Comparison of ENCODE assay signal across 16 cellular contexts in genomic region chr18:79518028-79518682, GRCh38.
A peak's percentile ranks its signal among the peaks of the same experiment; 100 is the strongest.
DNase-seq lines count a peak whose midpoint lies in the region; ATAC-seq, FAIRE-seq and TF ChIP-seq lines count a peak whose summit lies in the region.
"Had no signal": no experiment of that assay in that cellular context is flagged by ENCODE, and none has a peak within 500 bp of the region (broad histone marks: within the 10 kb centered on the region; RNA-seq: fewer than 3 reads in every experiment).

No MANE protein-coding gene starts in this region.

- H3K27ac ChIP-seq in kidney (ENCODE audit: low read depth in 2 of 2, low read length in 2 of 2) (no peak overlapping the region), thymus (ENCODE audit: low read depth) (peak overlapping the region; percentile 48)
- H3K27ac ChIP-seq: foreskin keratinocyte had no signal

- no peak for FAIRE-seq in kidney (lab: Jason Lieb, UNC)
- FAIRE-seq: H54 had no signal

- H3K4me1 ChIP-seq in kidney (ENCODE audit: control insufficient read depth in 1 of 2, insufficient read depth in 1 of 2, low read depth in 1 of 2, low read length in 2 of 2) (peaks cover 0 to 2% of the 10 kb centered on the region in 2 donors), thymus (ENCODE audit: control insufficient read depth, insufficient read depth, low read length) (peaks cover 23% of the 10 kb centered on the region)
- H3K4me1 ChIP-seq: foreskin keratinocyte had no signal

- no peaks in the 10 kb centered on the region for H3K9me3 Mint-ChIP-seq in activated T-cell treated with anti-CD3 and anti-CD28 coated beads, Interleukin-2, amount 50 U/mL, for 4 hours
- H3K9me3 Mint-ChIP-seq in activated CD8-positive, alpha-beta T cell treated with anti-CD3 and anti-CD28 coated beads, Interleukin-2, amount 10 ng/mL, durations not matched to agents 7 days and 5 days (ENCODE audit: insufficient read depth) = no peaks in the 10 kb centered on the region

- no peak overlapping the region for H3K9ac ChIP-seq in kidney (ENCODE audit: low read length in 2 of 2)

- peaks cover 70% of the 10 kb centered on the region for H3K4me1 Mint-ChIP-seq in activated T-cell treated with anti-CD3 and anti-CD28 coated beads, Interleukin-2, amount 50 U/mL, for 4 hours (ENCODE audit: low read depth)
- H3K4me1 Mint-ChIP-seq in activated CD8-positive, alpha-beta T cell treated with anti-CD3 and anti-CD28 coated beads, Interleukin-2, amount 10 ng/mL, durations not matched to agents 7 days and 5 days (ENCODE audit: low read depth) = peaks cover 65% of the 10 kb centered on the region

- H3K36me3 ChIP-seq in kidney (ENCODE audit: control insufficient read depth in 1 of 2, insufficient read depth in 2 of 2, low read length in 2 of 2) (no peaks in the 10 kb centered on the region), thymus (ENCODE audit: control insufficient read depth, insufficient read depth) (no peaks in the 10 kb centered on the region)

- H3K4me3 ChIP-seq in kidney (ENCODE audit: low read length in 2 of 2) (no peak overlapping the region), thymus (ENCODE audit: low read length) (no peak overlapping the region)
- H3K4me3 ChIP-seq: skin epidermis had no signal

- no peaks in the 10 kb centered on the region for H3K27me3 Mint-ChIP-seq in activated T-cell treated with anti-CD3 and anti-CD28 coated beads, Interleukin-2, amount 50 U/mL, for 4 hours (ENCODE audit: low read depth)
- no peaks in the 10 kb centered on the region for H3K27me3 Mint-ChIP-seq in activated CD8-positive, alpha-beta T cell treated with anti-CD3 and anti-CD28 coated beads, Interleukin-2, amount 10 ng/mL, durations not matched to agents 7 days and 5 days (ENCODE audit: low read depth)

- peak overlapping the region; percentile 68 for H3K27ac Mint-ChIP-seq in activated CD8-positive, alpha-beta T cell treated with anti-CD3 and anti-CD28 coated beads, Interleukin-2, amount 10 ng/mL, durations not matched to agents 7 days and 5 days

- peak; percentile 25 for DNase-seq in activated T-cell treated with anti-CD3 and anti-CD28 coated beads, Interleukin-2, amount 50 U/mL, for 1 hour
- DNase-seq in activated T-cell treated with anti-CD3 and anti-CD28 coated beads, Interleukin-2, amount 50 U/mL, for 4 hours = no peak
- DNase-seq in activated CD8-positive, alpha-beta T cell treated with anti-CD3 and anti-CD28 coated beads, Interleukin-2, amount 10 ng/mL, durations not matched to agents 7 days and 5 days = no peak
- DNase-seq in kidney (peak; percentile 67), kidney glomerular epithelial cell (lab: John Stamatoyannopoulos, UW) (no peak)
- DNase-seq: foreskin keratinocyte, KBM-7, mesenchymal stem cell, NCI-H1694, NCI-H526, substantia nigra had no signal

- CTCF ChIA-PET in activated CD8-positive, alpha-beta T cell treated with anti-CD3 and anti-CD28 coated beads, Interleukin-2, amount 10 ng/mL, durations not matched to agents 7 days and 5 days (lab: Charles Lee) = interaction anchor here (1.7 kb wide), 1 partner anchor 11 kb away, joined by 6 read pairs; no protein-coding TSS in a partner anchor

- H3K9me3 ChIP-seq in kidney (ENCODE audit: control insufficient read depth in 1 of 2, low read length in 2 of 2) (no peaks in the 10 kb centered on the region), thymus (ENCODE audit: control insufficient read depth) (no peaks in the 10 kb centered on the region)

- peaks cover 6% of the 10 kb centered on the region for H3K36me3 Mint-ChIP-seq in activated T-cell treated with anti-CD3 and anti-CD28 coated beads, Interleukin-2, amount 50 U/mL, for 4 hours (ENCODE audit: insufficient read depth)
- H3K36me3 Mint-ChIP-seq in activated CD8-positive, alpha-beta T cell treated with anti-CD3 and anti-CD28 coated beads, Interleukin-2, amount 10 ng/mL, durations not matched to agents 7 days and 5 days (ENCODE audit: low read depth) = peaks cover 8% of the 10 kb centered on the region

- no peaks in the 10 kb centered on the region for H3K27me3 ChIP-seq in thymus (ENCODE audit: control insufficient read depth, insufficient read depth)
- H3K27me3 ChIP-seq: foreskin keratinocyte had no signal

- no peak overlapping the region for H3K4me3 Mint-ChIP-seq in activated T-cell treated with anti-CD3 and anti-CD28 coated beads, Interleukin-2, amount 50 U/mL, for 4 hours
- no peak overlapping the region for H3K4me3 Mint-ChIP-seq in activated CD8-positive, alpha-beta T cell treated with anti-CD3 and anti-CD28 coated beads, Interleukin-2, amount 10 ng/mL, durations not matched to agents 7 days and 5 days

- POLR2A ChIA-PET in activated CD8-positive, alpha-beta T cell treated with anti-CD3 and anti-CD28 coated beads, Interleukin-2, amount 10 ng/mL, durations not matched to agents 7 days and 5 days (lab: Charles Lee) = no interaction called here

- no peak for TF ChIP-seq CTCF in kidney (IDR thresholded peaks at IDR 0.05; ENCODE audit: borderline replicate concordance, extremely low read depth, insufficient read depth)

- intact Hi-C loops in kidney (cut with DNase I) = no loop called here

- no peak for ATAC-seq in activated T-cell treated with anti-CD3 and anti-CD28 coated beads, Interleukin-2, amount 50 U/mL, for 4 hours
- no peak for ATAC-seq in activated CD8-positive, alpha-beta T cell treated with anti-CD3 and anti-CD28 coated beads, Interleukin-2, amount 10 ng/mL, durations not matched to agents 7 days and 5 days
- ATAC-seq in GM18519 (IDR thresholded peaks at IDR 0.05; ENCODE audit: low FRiP score, unreplicated experiment) (no peak), HG02870 (IDR thresholded peaks at IDR 0.05; ENCODE audit: unreplicated experiment) (no peak)
- ATAC-seq: foreskin keratinocyte had no signal

- WGBS in thymus = 97% methylated on average over 22 of the region's 22 CpGs

Comparison
In these comparisons a context has a peak if more than half of its experiments do, and no peak if none do; other contexts are left out.
1. DNase-seq: peak in activated T-cell treated with anti-CD3 and anti-CD28 coated beads, Interleukin-2, amount 50 U/mL, for 1 hour (single experiment) and kidney (single experiment); none in activated T-cell treated with anti-CD3 and anti-CD28 coated beads, Interleukin-2, amount 50 U/mL, for 4 hours (single experiment), activated CD8-positive, alpha-beta T cell treated with anti-CD3 and anti-CD28 coated beads, Interleukin-2, amount 10 ng/mL, durations not matched to agents 7 days and 5 days (single experiment) and kidney glomerular epithelial cell (single experiment).